21 cellular contexts compared by ENCODE assay signal in the genomic region with DNA sequence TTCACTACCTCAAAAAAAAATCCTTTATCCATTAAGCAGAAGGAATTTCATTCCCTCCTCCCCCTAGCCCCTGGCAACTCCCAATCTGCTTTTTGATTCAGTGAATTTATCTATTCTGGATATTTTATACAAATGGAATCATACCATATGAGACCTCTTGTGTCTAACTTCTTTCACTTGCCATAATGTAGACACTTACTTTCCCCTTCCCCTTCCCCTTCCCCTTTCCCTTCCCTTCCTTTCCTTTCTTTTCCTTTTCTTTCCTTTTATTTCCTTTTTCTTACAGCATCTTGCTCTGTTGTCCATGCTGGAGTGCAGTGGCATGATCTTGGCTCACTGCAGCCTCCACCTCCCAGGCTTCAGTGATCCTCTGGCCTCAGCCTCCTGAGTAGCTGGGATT.
"Had no signal": no experiment of that assay in that cellular context is flagged by ENCODE, and none has a peak within 500 bp of the region (broad histone marks: within the 10 kb centered on the region; RNA-seq: fewer than 3 reads in every experiment).

No MANE protein-coding gene starts in this region.

- H3K36me3 ChIP-seq: Peyer's patch had no signal

- H3K36me3 Mint-ChIP-seq: IgD-negative memory B cell had no signal

- H2AFZ ChIP-seq: PC-9 had no signal

- H3K27me3 ChIP-seq: Peyer's patch had no signal

- ATAC-seq: Right ventricle myocardium inferior had no signal

- H3K4me2 ChIP-seq: PC-9, SK-N-SH had no signal

- H3K9ac ChIP-seq: SK-N-SH had no signal

- H3K9me3 ChIP-seq: Peyer's patch, SK-N-SH had no signal

- H3K4me1 Mint-ChIP-seq: IgD-negative memory B cell had no signal

- H3K27ac ChIP-seq: PC-9, Peyer's patch had no signal

- DNase-seq: KBM-7, NCI-H1092 treated with DMSO at 0.1 percent for 48 hours, NCI-H1436, NCI-H187, NCI-H2029, NCI-H2081 treated with DMSO at 0.1 percent for 48 hours, NCI-H2171, NCI-H226, NCI-H446, NCI-H510A, NCI-H524 treated with DMSO at 0.1 percent for 48 hours, NCI-H69, NCI-H774, OCI-M1, PC-9, Peyer's patch, SHP77 treated with DMSO at 0.1 percent for 48 hours, SK-N-SH, T-helper 1 cell had no signal

- H3K4me1 ChIP-seq: Peyer's patch had no signal

- H3K9me3 Mint-ChIP-seq: IgD-negative memory B cell had no signal

- H3K4me3 Mint-ChIP-seq: IgD-negative memory B cell had no signal

- H3K4me3 ChIP-seq: PC-9, Peyer's patch had no signal
